In the genomic region with DNA sequence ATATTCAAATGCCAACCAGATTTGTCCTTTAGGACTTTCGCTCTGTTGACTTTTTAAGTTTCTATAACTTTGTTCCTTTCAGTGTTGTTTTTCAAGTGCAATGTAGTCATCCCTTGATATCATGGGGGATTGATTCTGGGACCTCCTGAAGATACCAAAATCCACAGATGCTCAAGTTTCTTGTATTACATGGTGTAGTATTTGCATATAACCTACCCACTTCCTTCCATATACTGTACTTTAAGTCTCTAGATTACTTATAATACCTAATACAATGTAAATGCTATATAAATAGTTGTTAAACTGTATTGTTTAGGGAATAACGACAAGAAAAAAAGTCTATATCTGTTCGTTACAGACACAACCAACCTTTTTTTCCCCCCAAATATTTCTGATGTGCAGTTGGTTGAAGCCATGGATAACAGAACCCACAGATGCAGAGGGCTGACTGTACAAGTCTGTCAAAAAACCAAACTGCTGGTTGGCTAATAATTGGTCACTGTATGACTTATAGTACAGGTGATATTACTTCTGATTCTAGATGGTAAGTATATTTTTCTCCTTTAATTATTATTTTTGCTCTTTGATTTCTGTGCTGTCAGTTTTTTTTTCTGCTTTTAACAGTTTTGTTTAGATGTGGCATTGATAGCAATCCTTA, we compare ENCODE assay signal across 11 cellular contexts. TPM values are rescaled to one million over a fixed set of nuclear protein-coding genes. Genes with fewer than 3 reads are reported as not detected.
DNase-seq lines count a peak whose midpoint lies in the region; ATAC-seq and TF ChIP-seq lines count a peak whose summit lies in the region.
"Had no signal": no experiment of that assay in that cellular context is flagged by ENCODE, and none has a peak within 500 bp of the region (broad histone marks: within the 10 kb centered on the region; RNA-seq: fewer than 3 reads in every experiment).

No MANE protein-coding gene starts in this region.

- no peak for DNase-seq in CD4-positive, alpha-beta T cell
- DNase-seq in H4 (ENCODE audit: low spot score) (no peak), ascending aorta (ENCODE audit: low spot score in 2 of 2) (no peak), heart left ventricle (no peak), sciatic nerve (ENCODE audit: low spot score) (no peak)
- DNase-seq: GM23248; kidney; stimulated activated naive CD4-positive, alpha-beta T cell treated with Interleukin-2 at 50 U/mL for 16 hours had no signal

- ATAC-seq in CD4-positive, alpha-beta T cell (ENCODE audit: poor library complexity): no peak
- peak; percentile 34 for ATAC-seq in GM19324 (IDR thresholded peaks at IDR 0.05; ENCODE audit: low FRiP score, unreplicated experiment)
- peak; percentile 52 for ATAC-seq in HG03097 (IDR thresholded peaks at IDR 0.05; ENCODE audit: low FRiP score, unreplicated experiment)
- no peak for ATAC-seq in heart left ventricle
- ATAC-seq in sciatic nerve: no peak

- no peak for TF ChIP-seq CTCF in CD4-positive, alpha-beta T cell (IDR thresholded peaks at IDR 0.05)
- TF ChIP-seq CTCF in ascending aorta (IDR thresholded peaks at IDR 0.05): no peak
- no peak for TF ChIP-seq CTCF in heart left ventricle (IDR thresholded peaks at IDR 0.05)

- no peaks in the 10 kb centered on the region for H3K9me3 Mint-ChIP-seq in CD4-positive, alpha-beta T cell

- no peaks in the 10 kb centered on the region for H3K4me1 ChIP-seq in ascending aorta
- peaks cover 0 to 91% (median 20%) of the 10 kb centered on the region in 12 donors for H3K4me1 ChIP-seq in heart left ventricle

- TF ChIP-seq POLR2A in heart left ventricle (IDR thresholded peaks at IDR 0.05): no peak

- 62 to 95% (median 82%) methylated on average over 3 of the region's 3 CpGs for WGBS in heart left ventricle, 4 donors

- H3K27ac ChIP-seq in CD4-positive, alpha-beta T cell (ENCODE audit: low read depth, low read length): no peak overlapping the region
- H3K27ac ChIP-seq in angular gyrus (ENCODE audit: low read depth, low read length): peak overlapping the region; percentile 91
- H3K27ac ChIP-seq in ascending aorta: no peak overlapping the region
- H3K27ac ChIP-seq in heart left ventricle: peak overlapping the region in 1 of 12 donors; percentile 61
- H3K27ac ChIP-seq: GM23248 had no signal

- no peaks in the 10 kb centered on the region for H3K27me3 ChIP-seq in CD4-positive, alpha-beta T cell (ENCODE audit: control insufficient read depth, insufficient read depth, low read length)
- no peaks in the 10 kb centered on the region for H3K27me3 ChIP-seq in ascending aorta
- H3K27me3 ChIP-seq in heart left ventricle: no peaks in the 10 kb centered on the region

- H3K36me3 ChIP-seq in ascending aorta: no peaks in the 10 kb centered on the region
- H3K36me3 ChIP-seq in heart left ventricle: no peaks in the 10 kb centered on the region

- CTCF ChIA-PET in CD4-positive, alpha-beta T cell (lab: Charles Lee): no interaction called here

- peaks cover 87% of the 10 kb centered on the region for H3K4me1 Mint-ChIP-seq in CD4-positive, alpha-beta T cell (ENCODE audit: low read depth)

- H3K9me3 ChIP-seq in CD4-positive, alpha-beta T cell (ENCODE audit: control insufficient read depth, low read length): no peaks in the 10 kb centered on the region
- no peaks in the 10 kb centered on the region for H3K9me3 ChIP-seq in ascending aorta
- H3K9me3 ChIP-seq in heart left ventricle: no peaks in the 10 kb centered on the region

- POLR2A ChIA-PET in CD4-positive, alpha-beta T cell (lab: Charles Lee): no interaction called here

- no peak overlapping the region for H3K27ac Mint-ChIP-seq in CD4-positive, alpha-beta T cell

- intact Hi-C loops in CD4-positive, alpha-beta T cell (cut with DNase I, micrococcal nuclease): no loop called here
- intact Hi-C loops in ascending aorta (cut with DNase I): no loop called here
- intact Hi-C loops in heart left ventricle (cut with DNase I): no loop called here
- intact Hi-C loops in sciatic nerve (cut with DNase I): loop anchor here (10.0 kb wide), 1 partner anchor 793 kb away; no protein-coding TSS in a partner anchor

- no peaks in the 10 kb centered on the region for H3K36me3 Mint-ChIP-seq in CD4-positive, alpha-beta T cell (ENCODE audit: low read depth)

- no peaks in the 10 kb centered on the region for H3K27me3 Mint-ChIP-seq in CD4-positive, alpha-beta T cell

- H3K4me3 ChIP-seq in ascending aorta: no peak overlapping the region
- H3K4me3 ChIP-seq in heart left ventricle: no peak overlapping the region
- H3K4me3 ChIP-seq: GM23248 had no signal

- peak overlapping the region; percentile 32 for H3K4me3 Mint-ChIP-seq in CD4-positive, alpha-beta T cell

RNA-seq across cellular contexts. Expression of a gene that starts 13.8 kb away (rescaled TPM):
- total RNA-seq in CD4-positive, alpha-beta T cell: 10 to 100 TPM; 55.5 to 56.8 TPM
- 22.5 and 28.2 TPM in 2 replicates for total RNA-seq in H4 (2014; rRNA removed; shearing (Covaris generic))
- 10.6 TPM for total RNA-seq in ascending aorta
- 10 to 100 TPM in 6 of 9 donors, 1 to 10 TPM in 3; 7.3 to 17.0 (median 13.0) TPM for total RNA-seq in heart left ventricle
- 1 to 10 TPM; 1.8 to 5.3 TPM for polyA plus RNA-seq in heart left ventricle
- 45.4 TPM for total RNA-seq in sciatic nerve

Comparison
In these comparisons a context has a peak if more than half of its experiments do, and no peak if none do; other contexts are left out.
1. ATAC-seq: peak in GM19324 (single experiment) and HG03097 (single experiment); none in CD4-positive, alpha-beta T cell (single experiment), heart left ventricle (0 of 4) and sciatic nerve (single experiment).